Comparison of ENCODE assay signal across 22 cellular contexts in genomic region chr12:6863586-6864321, GRCh38.
"Had no signal": no experiment of that assay in that cellular context is flagged by ENCODE, and none has a peak within 500 bp of the region (broad histone marks: within the 10 kb centered on the region; RNA-seq: fewer than 3 reads in every experiment).

No MANE protein-coding gene starts in this region.

- H3K4me3 ChIP-seq: lung, neural progenitor cell, pancreas, tibial artery, uterus had no signal

- H3K9me3 Mint-ChIP-seq: activated CD4-positive, alpha-beta T cell treated with anti-CD3 and anti-CD28 coated beads, Interleukin-2, amount 10 ng/mL, durations not matched to agents 24 days and 14 days; activated naive CD8-positive, alpha-beta T cell treated with anti-CD3 and anti-CD28 coated beads, Interleukin-2, amount 10 ng/mL, durations not matched to agents 7 days and 5 days; dendritic cell treated with granulocyte-macrophage colony-stimulating factor and Interleukin-4, amounts not matched to agents 40 ng/mL and 50 ng/mL, for 4 days; neural progenitor cell had no signal

- H2AFZ ChIP-seq: neural progenitor cell had no signal

- H3K27me3 Mint-ChIP-seq: activated CD4-positive, alpha-beta T cell treated with anti-CD3 and anti-CD28 coated beads, Interleukin-2, amount 10 ng/mL, durations not matched to agents 24 days and 14 days; activated naive CD8-positive, alpha-beta T cell treated with anti-CD3 and anti-CD28 coated beads, Interleukin-2, amount 10 ng/mL, durations not matched to agents 7 days and 5 days; dendritic cell treated with granulocyte-macrophage colony-stimulating factor and Interleukin-4, amounts not matched to agents 40 ng/mL and 50 ng/mL, for 4 days had no signal

- H3K27ac ChIP-seq: neural progenitor cell, pancreas, tibial artery, uterus had no signal

- H3K36me3 ChIP-seq: neural progenitor cell, uterus had no signal

- H3K27me3 ChIP-seq: neural progenitor cell, pancreas, tibial artery, uterus had no signal

- H3K9ac ChIP-seq: neural progenitor cell had no signal

- H3K27ac Mint-ChIP-seq: activated CD4-positive, alpha-beta T cell treated with anti-CD3 and anti-CD28 coated beads, Interleukin-2, amount 10 ng/mL, durations not matched to agents 24 days and 14 days; activated CD8-positive, alpha-beta T cell treated with anti-CD3 and anti-CD28 coated beads, Interleukin-2, amount 10 ng/mL, durations not matched to agents 7 days and 5 days; activated naive CD8-positive, alpha-beta T cell treated with anti-CD3 and anti-CD28 coated beads, Interleukin-2, amount 10 ng/mL, durations not matched to agents 7 days and 5 days; dendritic cell treated with granulocyte-macrophage colony-stimulating factor and Interleukin-4, amounts not matched to agents 40 ng/mL and 50 ng/mL, for 4 days; neural progenitor cell had no signal

- H3K4me3 Mint-ChIP-seq: activated CD4-positive, alpha-beta T cell treated with anti-CD3 and anti-CD28 coated beads, Interleukin-2, amount 10 ng/mL, durations not matched to agents 24 days and 14 days; activated CD8-positive, alpha-beta T cell treated with anti-CD3 and anti-CD28 coated beads, Interleukin-2, amount 10 ng/mL, durations not matched to agents 7 days and 5 days; activated naive CD8-positive, alpha-beta T cell treated with anti-CD3 and anti-CD28 coated beads, Interleukin-2, amount 10 ng/mL, durations not matched to agents 7 days and 5 days; dendritic cell treated with granulocyte-macrophage colony-stimulating factor and Interleukin-4, amounts not matched to agents 40 ng/mL and 50 ng/mL, for 4 days; neural progenitor cell had no signal

- H3K9me3 ChIP-seq: pancreas, tibial artery, uterus had no signal

- H3K4me2 ChIP-seq: neural progenitor cell had no signal

- DNase-seq: activated CD4-positive, alpha-beta T cell treated with anti-CD3 and anti-CD28 coated beads, Interleukin-2, amount 10 ng/mL, durations not matched to agents 24 days and 14 days; activated CD4-positive, CD25-positive, alpha-beta regulatory T cell; activated CD8-positive, alpha-beta memory T cell treated with anti-CD3 and anti-CD28 coated beads, Interleukin-2, amount 50 U/mL, for 4 hours; activated CD8-positive, alpha-beta T cell treated with anti-CD3 and anti-CD28 coated beads, Interleukin-2, amount 10 ng/mL, durations not matched to agents 7 days and 5 days; activated naive CD8-positive, alpha-beta T cell treated with anti-CD3 and anti-CD28 coated beads, Interleukin-2, amount 10 ng/mL, durations not matched to agents 7 days and 5 days; activated T-cell treated with anti-CD3 and anti-CD28 coated beads, Interleukin-2, amount 50 U/mL, for 48 hours; effector memory CD4-positive, alpha-beta T cell; head of caudate nucleus; midbrain; retina; stimulated activated CD4-positive, alpha-beta T cell treated with anti-CD3 and anti-CD28 coated beads, Interleukin-15, amount 100 ng/mL, for 24 hours; stimulated activated CD4-positive, alpha-beta T cell treated with anti-CD3 and anti-CD28 coated beads, Interleukin-4, amount 100 ng/mL, for 24 hours; stimulated activated naive CD4-positive, alpha-beta T cell; T-helper 1 cell; tibial artery; uterus had no signal

- FAIRE-seq: frontal cortex, pancreas, TTC549 had no signal
